In the genomic region with DNA sequence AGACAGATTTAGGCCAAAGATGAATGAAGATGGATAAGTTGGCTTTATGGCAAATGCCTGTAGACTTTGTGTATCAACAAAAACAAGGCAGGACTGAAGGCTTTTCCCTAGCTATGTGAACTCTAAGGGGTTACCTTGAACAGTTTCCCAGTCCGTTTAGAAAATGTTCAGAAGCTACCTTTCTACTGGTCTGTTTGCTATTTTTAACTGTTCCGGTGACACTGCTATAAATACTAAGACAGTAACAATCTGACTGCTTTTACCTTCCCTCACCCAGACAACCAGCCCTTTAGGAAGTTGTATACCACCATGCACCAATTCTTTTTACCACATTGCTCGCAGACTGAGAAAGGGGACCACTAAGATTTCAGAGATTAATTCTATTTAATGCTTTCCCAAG, we compare ENCODE assay signal across 17 cellular contexts.
"Had no signal": no experiment of that assay in that cellular context is flagged by ENCODE, and none has a peak within 500 bp of the region (broad histone marks: within the 10 kb centered on the region; RNA-seq: fewer than 3 reads in every experiment).

No MANE protein-coding gene starts in this region.

- H3K36me3 Mint-ChIP-seq: activated naive CD4-positive, alpha-beta T cell treated with anti-CD3 and anti-CD28 coated beads, Interleukin-2, amount 50 U/mL, for 72 hours; immature natural killer cell had no signal

- H3K4me3 Mint-ChIP-seq: immature natural killer cell, neural progenitor cell had no signal

- H3K9ac ChIP-seq: neural progenitor cell, parathyroid adenoma had no signal

- H3K9me3 Mint-ChIP-seq: activated naive CD4-positive, alpha-beta T cell treated with anti-CD3 and anti-CD28 coated beads, Interleukin-2, amount 50 U/mL, for 72 hours; immature natural killer cell; neural progenitor cell had no signal

- H3K4me1 ChIP-seq: colonic mucosa, parathyroid adenoma, right lobe of liver, SJCRH30, spleen, suprapubic skin had no signal

- H3K27ac Mint-ChIP-seq: activated naive CD4-positive, alpha-beta T cell treated with anti-CD3 and anti-CD28 coated beads, Interleukin-2, amount 50 U/mL, for 72 hours; immature natural killer cell; neural progenitor cell had no signal

- ATAC-seq: activated CD4-positive, CD25-positive, alpha-beta regulatory T cell treated with anti-CD3 and anti-CD28 coated beads, Interleukin-2, amount 50 U/mL, for 24 hours; activated naive CD4-positive, alpha-beta T cell treated with anti-CD3 and anti-CD28 coated beads, Interleukin-2, amount 50 U/mL, for 72 hours; right lobe of liver had no signal

- H3K9me3 ChIP-seq: colonic mucosa, right lobe of liver, SJCRH30, spleen, suprapubic skin, upper lobe of left lung had no signal

- H3K4me2 ChIP-seq: neural progenitor cell had no signal

- H3K27me3 ChIP-seq: colonic mucosa, neural progenitor cell, right lobe of liver, SJCRH30, spleen, suprapubic skin, upper lobe of left lung had no signal

- H3K4me1 Mint-ChIP-seq: immature natural killer cell had no signal

- H3K79me2 ChIP-seq: parathyroid adenoma had no signal

- DNase-seq: activated T-cell treated with anti-CD3 and anti-CD28 coated beads, Interleukin-2, amount 50 U/mL, for 1 hour; amniotic stem cell; colonic mucosa; effector CD4-positive, alpha-beta T cell; immature natural killer cell; mesendoderm; right lobe of liver; SJCRH30; spleen; stimulated activated CD4-positive, alpha-beta T cell treated with anti-CD3 and anti-CD28 coated beads, Interleukin-1b, Interleukin-23, amount 100 ng/mL, for 48 hours; stimulated activated naive CD4-positive, alpha-beta T cell; upper lobe of left lung had no signal

- H3K27ac ChIP-seq: colonic mucosa, neural progenitor cell, parathyroid adenoma, right lobe of liver, SJCRH30, spleen, suprapubic skin, upper lobe of left lung had no signal

- H2AFZ ChIP-seq: neural progenitor cell, parathyroid adenoma had no signal

- H3K36me3 ChIP-seq: colonic mucosa, neural progenitor cell, SJCRH30, suprapubic skin had no signal

- H3K4me3 ChIP-seq: colonic mucosa, neural progenitor cell, right lobe of liver, SJCRH30, spleen, suprapubic skin, upper lobe of left lung had no signal
